ENCODE assay signal across 15 cellular contexts in genomic region chr2:26326514-26326913, GRCh38. TPM values are rescaled to one million over a fixed set of nuclear protein-coding genes. Genes with fewer than 3 reads are reported as not detected.
"Had no signal": no experiment of that assay in that cellular context is flagged by ENCODE, and none has a peak within 500 bp of the region (broad histone marks: within the 10 kb centered on the region; RNA-seq: fewer than 3 reads in every experiment).

No MANE protein-coding gene starts in this region.

- H3K27me3 Mint-ChIP-seq: activated CD4-positive, alpha-beta memory T cell treated with anti-CD3 and anti-CD28 coated beads for 36 hours; activated CD4-positive, alpha-beta T cell treated with anti-CD3 and anti-CD28 coated beads for 36 hours; progenitor cell of endocrine pancreas; type B pancreatic cell had no signal

- H3K9me3 Mint-ChIP-seq: neural crest cell, type B pancreatic cell had no signal

- H3K27ac Mint-ChIP-seq: activated CD4-positive, alpha-beta memory T cell treated with anti-CD3 and anti-CD28 coated beads for 36 hours; activated CD4-positive, alpha-beta T cell treated with anti-CD3 and anti-CD28 coated beads for 36 hours; progenitor cell of endocrine pancreas; type B pancreatic cell had no signal

- H3K4me3 Mint-ChIP-seq: activated CD4-positive, alpha-beta memory T cell treated with anti-CD3 and anti-CD28 coated beads for 36 hours; activated CD4-positive, alpha-beta T cell treated with anti-CD3 and anti-CD28 coated beads for 36 hours; neural crest cell; type B pancreatic cell had no signal

- ATAC-seq: activated CD4-positive, alpha-beta T cell treated with anti-CD3 and anti-CD28 coated beads for 36 hours; gastrocnemius medialis; heart right ventricle had no signal

- DNase-seq: activated CD4-positive, alpha-beta memory T cell treated with anti-CD3 and anti-CD28 coated beads for 36 hours; activated CD4-positive, alpha-beta T cell treated with anti-CD3 and anti-CD28 coated beads for 36 hours; activated effector memory CD4-positive, alpha-beta T cell treated with Interleukin-2 at 50 U/mL for 16 hours; activated naive CD4-positive, alpha-beta T cell treated with anti-CD3 and anti-CD28 coated beads, Interleukin-2, amount 50 U/mL, for 16 hours; activated T-cell treated with anti-CD3 and anti-CD28 coated beads, Interleukin-2, amount 50 U/mL, for 1 hour; effector CD4-positive, alpha-beta T cell; gastrocnemius medialis; heart right ventricle; kidney glomerular epithelial cell; left ventricle myocardium inferior; testis had no signal

- H3K36me3 Mint-ChIP-seq: type B pancreatic cell had no signal

RNA-seq across cellular contexts. Expression of gene ADGRF3, which starts 20.1 kb away (rescaled TPM):
- total RNA-seq: gastrocnemius medialis, left ventricle myocardium inferior, right atrium auricular region had no signal
